Comparison of ENCODE assay signal across 8 cellular contexts in the genomic region with DNA sequence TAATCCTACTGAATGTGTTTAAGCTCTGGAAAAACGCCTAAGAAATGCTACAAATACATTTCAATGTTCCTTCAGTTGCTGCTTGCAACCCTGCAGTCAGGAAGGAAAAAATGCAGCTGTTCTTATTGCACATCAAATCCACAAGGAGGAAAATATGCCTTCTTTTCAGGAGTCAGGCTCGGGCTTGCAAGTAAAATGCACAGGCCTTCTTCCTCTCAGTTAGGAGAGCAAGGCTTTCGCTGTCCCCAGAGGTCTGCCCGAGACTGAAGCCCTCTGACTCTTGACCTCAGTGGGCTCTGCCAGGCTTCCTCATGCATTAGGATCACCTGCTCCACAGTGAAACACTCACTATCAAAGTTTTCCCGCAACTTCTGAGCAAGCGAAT. TPM values are rescaled to one million over a fixed set of nuclear protein-coding genes. Genes with fewer than 3 reads are reported as not detected.
DNase-seq lines count a peak whose midpoint lies in the region; ATAC-seq, FAIRE-seq and TF ChIP-seq lines count a peak whose summit lies in the region.

No MANE protein-coding gene starts in this region.

- H2AFZ ChIP-seq in keratinocyte (ENCODE audit: control insufficient read depth, low read length) = peak overlapping the region; percentile 84

- H3K9me3 ChIP-seq in ascending aorta = no peaks in the 10 kb centered on the region
- no peaks in the 10 kb centered on the region for H3K9me3 ChIP-seq in keratinocyte (ENCODE audit: control insufficient read depth, low read depth, low read length)
- no peaks in the 10 kb centered on the region for H3K9me3 ChIP-seq in suprapubic skin

- H3K27ac Mint-ChIP-seq in activated T-cell treated with anti-CD3 and anti-CD28 coated beads, Interleukin-2, amount 50 U/mL, for 24 hours = no peak overlapping the region

- peaks cover 22% of the 10 kb centered on the region for H3K4me1 Mint-ChIP-seq in activated T-cell treated with anti-CD3 and anti-CD28 coated beads, Interleukin-2, amount 50 U/mL, for 24 hours (ENCODE audit: low read depth)

- H3K36me3 ChIP-seq in ascending aorta = no peaks in the 10 kb centered on the region
- H3K36me3 ChIP-seq in keratinocyte (ENCODE audit: control insufficient read depth in 2 of 2, extremely low read depth in 1 of 2, insufficient read depth in 2 of 2, low read length in 2 of 2) = no peaks in the 10 kb centered on the region
- no peaks in the 10 kb centered on the region for H3K36me3 ChIP-seq in suprapubic skin

- TF ChIP-seq CTCF in ascending aorta (IDR thresholded peaks at IDR 0.05) = no peak
- no peak for TF ChIP-seq CTCF in keratinocyte (optimal IDR thresholded peaks at IDR 0.05 in 1 of 3, IDR thresholded peaks at IDR 0.05 in 1 of 3, conservative IDR thresholded peaks at IDR 0.05 in 1 of 3; ENCODE audit: extremely low read depth in 1 of 3, insufficient read depth in 2 of 3, low read length in 3 of 3)
- TF ChIP-seq CTCF in suprapubic skin (IDR thresholded peaks at IDR 0.05) = no peak

- DNase-seq in activated T-cell treated with anti-CD3 and anti-CD28 coated beads, Interleukin-2, amount 50 U/mL, for 24 hours = no peak
- DNase-seq in activated T-cell treated with anti-CD3 and anti-CD28 coated beads for 4 hours (no peak), ascending aorta (ENCODE audit: low spot score in 2 of 2) (no peak), keratinocyte (ENCODE audit: low read depth, low spot score) (no peak), suprapubic skin (ENCODE audit: low spot score in 2 of 2) (no peak)
- DNase-seq in activated CD4-positive, alpha-beta T cell treated with anti-CD3 and anti-CD28 coated beads, Interleukin-2, amount 50 U/mL, for 4 hours = no peak

- no peaks in the 10 kb centered on the region for H3K9me3 Mint-ChIP-seq in activated T-cell treated with anti-CD3 and anti-CD28 coated beads, Interleukin-2, amount 50 U/mL, for 24 hours

- dilution Hi-C loops in keratinocyte (cut with MboI; ENCODE audit: extremely low pct_ligation_motif_present, low sequenced_read_pairs) = no loop called here

- no peaks in the 10 kb centered on the region for H4K20me1 ChIP-seq in keratinocyte (ENCODE audit: control insufficient read depth, extremely low read depth, insufficient read depth, low read length)

- H3K4me2 ChIP-seq in keratinocyte (ENCODE audit: control insufficient read depth, extremely low read depth, insufficient read depth, low read depth, low read length) = peak overlapping the region; percentile 74

- 19% methylated on average over 6 of the region's 6 CpGs for WGBS in suprapubic skin

- H3K4me1 ChIP-seq in ascending aorta (peaks cover 7 to 10% of the 10 kb centered on the region in 2 donors), keratinocyte (ENCODE audit: control insufficient read depth, extremely low read depth, insufficient read depth, low read length) (peaks cover 16% of the 10 kb centered on the region), suprapubic skin (peaks cover 44% of the 10 kb centered on the region)

- H3K9me1 ChIP-seq in keratinocyte (ENCODE audit: control insufficient read depth, extremely low read depth, insufficient read depth, low read length) = no peaks in the 10 kb centered on the region

- no peaks in the 10 kb centered on the region for H3K36me3 Mint-ChIP-seq in activated T-cell treated with anti-CD3 and anti-CD28 coated beads, Interleukin-2, amount 50 U/mL, for 24 hours (ENCODE audit: low read depth)

- peak overlapping the region; percentile 47 for H3K9ac ChIP-seq in keratinocyte (ENCODE audit: control insufficient read depth, extremely low read depth, insufficient read depth, low read length)

- H3K79me2 ChIP-seq in keratinocyte (ENCODE audit: control insufficient read depth, insufficient read depth, low read length) = no peaks in the 10 kb centered on the region

- peaks cover 86% of the 10 kb centered on the region for H3K27me3 Mint-ChIP-seq in activated T-cell treated with anti-CD3 and anti-CD28 coated beads, Interleukin-2, amount 50 U/mL, for 24 hours

- intact Hi-C loops in ascending aorta (cut with DNase I) = no loop called here

- H3K4me3 ChIP-seq in ascending aorta = peak overlapping the region; percentile 41 to 66
- H3K4me3 ChIP-seq in keratinocyte (ENCODE audit: control insufficient read depth in 2 of 3, extremely low read depth in 1 of 3, insufficient read depth in 2 of 3, low read depth in 1 of 3, low read length in 3 of 3) = peak overlapping the region; percentile 33 to 68 (median 50)
- H3K4me3 ChIP-seq in suprapubic skin = peak overlapping the region; percentile 48

- FAIRE-seq in keratinocyte (lab: Jason Lieb, UNC) = no peak

- H3K4me3 Mint-ChIP-seq in activated T-cell treated with anti-CD3 and anti-CD28 coated beads, Interleukin-2, amount 50 U/mL, for 24 hours = peak overlapping the region; percentile 30

- H3K27ac ChIP-seq in ascending aorta (peak overlapping the region; percentile 60 to 82), keratinocyte (ENCODE audit: control insufficient read depth, insufficient read depth, low read length) (peak overlapping the region; percentile 59), suprapubic skin (peak overlapping the region; percentile 81)

- H3K27me3 ChIP-seq in ascending aorta (peaks cover 4% of the 10 kb centered on the region), keratinocyte (ENCODE audit: control insufficient read depth, extremely low read depth, insufficient read depth, low read length) (peaks cover 22% of the 10 kb centered on the region), suprapubic skin (peaks cover 28% of the 10 kb centered on the region)

- no peak for TF ChIP-seq POLR2A in suprapubic skin (IDR thresholded peaks at IDR 0.05)

- ATAC-seq in GM18868 (IDR thresholded peaks at IDR 0.05; ENCODE audit: unreplicated experiment) (no peak), HG03095 (IDR thresholded peaks at IDR 0.05; ENCODE audit: unreplicated experiment) (no peak)

- no peak for TF ChIP-seq EP300 in suprapubic skin (IDR thresholded peaks at IDR 0.05)

RNA-seq across cellular contexts. Expression of gene SHC3, which starts 0.9 kb away (rescaled TPM):
- 0.85 TPM for total RNA-seq in ascending aorta
- polyA plus RNA-seq in keratinocyte = 0.01 to 0.04 TPM (median 0.03 TPM) in 3 replicates
- polyA plus RNA-seq in keratinocyte (2011; ENCODE audit: low read depth) = 0.17 TPM
- polyA plus RNA-seq in keratinocyte (2011; cell fraction: cytosol; rRNA removed) = 0.02 and 0.03 TPM in 2 replicates
- 0.18 and 0.60 TPM in 2 replicates for polyA plus RNA-seq in keratinocyte (2011; cell fraction: nucleus; rRNA removed)
- polyA plus RNA-seq in keratinocyte (2012; ENCODE audit: low replicate concordance) = 0.07 and 0.08 TPM in 2 replicates
- 0.03 to 0.10 TPM (median 0.07 TPM) in 3 replicates for polyA minus RNA-seq in keratinocyte
- not detected for polyA minus RNA-seq in keratinocyte (2011; cell fraction: cytosol; rRNA and poly(A)+ RNA removed)
- polyA minus RNA-seq in keratinocyte (2011; cell fraction: nucleus; rRNA and poly(A)+ RNA removed) = 0.08 and 0.32 TPM in 2 replicates
- total RNA-seq in suprapubic skin = 1 to 10 TPM; 1.7 to 6.0 (median 3.2) TPM
